15 cellular contexts compared by ENCODE assay signal in the genomic region with DNA sequence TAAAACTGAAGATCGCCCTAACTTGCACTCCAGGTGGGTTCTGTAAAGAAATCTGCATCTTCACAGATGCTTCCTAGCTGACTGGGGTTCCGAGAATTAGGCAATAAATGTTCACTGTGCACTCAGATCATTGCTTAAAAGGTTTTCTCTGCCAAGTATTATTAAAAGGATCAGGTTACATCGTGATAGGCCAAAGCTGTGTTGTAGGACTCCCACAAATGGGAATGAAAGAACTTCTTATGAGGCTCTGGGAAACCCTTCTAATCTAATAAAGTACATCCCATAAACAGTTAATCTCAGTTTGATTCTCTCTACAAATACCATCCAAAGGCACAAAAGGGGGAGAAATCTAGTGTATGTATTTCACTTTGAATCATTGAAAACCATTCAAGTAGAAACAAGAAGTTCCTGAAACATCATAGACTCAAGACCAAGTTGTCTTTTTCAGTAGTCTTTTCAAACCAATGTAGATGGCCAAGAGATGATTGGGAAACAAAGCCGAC. TPM values are rescaled to one million over a fixed set of nuclear protein-coding genes. Genes with fewer than 3 reads are reported as not detected.
A peak's percentile ranks its signal among the peaks of the same experiment; 100 is the strongest.
DNase-seq lines count a peak whose midpoint lies in the region; ATAC-seq and TF ChIP-seq lines count a peak whose summit lies in the region.
"Had no signal": no experiment of that assay in that cellular context is flagged by ENCODE, and none has a peak within 500 bp of the region (broad histone marks: within the 10 kb centered on the region; RNA-seq: fewer than 3 reads in every experiment).

No MANE protein-coding gene starts in this region.

- H3K36me3 ChIP-seq in upper lobe of right lung = peaks cover 7% of the 10 kb centered on the region

- no peak for ATAC-seq in GM21381 (IDR thresholded peaks at IDR 0.05; ENCODE audit: unreplicated experiment)
- no peak for ATAC-seq in upper lobe of right lung

- no peaks in the 10 kb centered on the region for H3K9me3 ChIP-seq in upper lobe of right lung
- H3K9me3 ChIP-seq: Caco-2, pancreas, upper lobe of left lung had no signal

- H3K4me1 ChIP-seq in upper lobe of right lung = peaks cover 29% of the 10 kb centered on the region

- no peak overlapping the region for H3K4me3 ChIP-seq in fibroblast of the aortic adventitia (ENCODE audit: low read depth, low read length)
- no peak overlapping the region for H3K4me3 ChIP-seq in upper lobe of right lung

- TF ChIP-seq CTCF in fibroblast of the aortic adventitia (IDR thresholded peaks at IDR 0.05; ENCODE audit: insufficient read depth, low read length) (no peak), upper lobe of right lung (IDR thresholded peaks at IDR 0.05) (no peak)

- peaks cover 62% of the 10 kb centered on the region for H3K27me3 ChIP-seq in upper lobe of right lung

- intact Hi-C loops in upper lobe of right lung (cut with DNase I) = no loop called here

- no peak overlapping the region for H3K27ac ChIP-seq in upper lobe of right lung
- H3K27ac ChIP-seq: pancreas, upper lobe of left lung had no signal

- DNase-seq in DMS79 treated with DMSO at 0.1 percent for 48 hours (lab: John Stamatoyannopoulos, UW) = peak; percentile 61
- DNase-seq in DMS79 (lab: John Stamatoyannopoulos, UW) = no peak
- DNase-seq in HCEC 1CT = peak; percentile 71
- peak; percentile 31 for DNase-seq in NCI-H69 (lab: John Stamatoyannopoulos, UW)
- peak; percentile 37 for DNase-seq in fibroblast of the aortic adventitia (ENCODE audit: low read depth)
- DNase-seq in upper lobe of right lung = no peak
- no peak for DNase-seq in SW480 (ENCODE audit: low spot score)
- DNase-seq: 8988T; activated T-cell treated with anti-CD3 and anti-CD28 coated beads, Interleukin-2, amount 50 U/mL, for 1 hour; Caco-2; foreskin melanocyte; midbrain; pancreas; upper lobe of left lung had no signal

RNA-seq across cellular contexts. Expression of gene POU4F1, which starts 7.1 kb away (rescaled TPM):
- total RNA-seq in fibroblast of the aortic adventitia (ENCODE audit: low replicate concordance) (not detected in 2 replicates), upper lobe of right lung (not detected)
- total RNA-seq: upper lobe of left lung had no signal

RNA-seq across cellular contexts. Expression of gene OBI1, which starts 48.5 kb away (rescaled TPM):
- total RNA-seq in fibroblast of the aortic adventitia (ENCODE audit: low replicate concordance) (20.0 and 28.3 TPM in 2 replicates), upper lobe of right lung (9.3 TPM)

Comparison
In these comparisons a context has a peak if more than half of its experiments do, and no peak if none do; other contexts are left out.
1. DNase-seq: peak in DMS79 treated with DMSO at 0.1 percent for 48 hours (single experiment), HCEC 1CT (single experiment), NCI-H69 (single experiment) and fibroblast of the aortic adventitia (single experiment); none in DMS79 (single experiment), upper lobe of right lung (single experiment) and SW480 (single experiment).